Comparison of ENCODE assay signal across 14 cellular contexts in the genomic region with DNA sequence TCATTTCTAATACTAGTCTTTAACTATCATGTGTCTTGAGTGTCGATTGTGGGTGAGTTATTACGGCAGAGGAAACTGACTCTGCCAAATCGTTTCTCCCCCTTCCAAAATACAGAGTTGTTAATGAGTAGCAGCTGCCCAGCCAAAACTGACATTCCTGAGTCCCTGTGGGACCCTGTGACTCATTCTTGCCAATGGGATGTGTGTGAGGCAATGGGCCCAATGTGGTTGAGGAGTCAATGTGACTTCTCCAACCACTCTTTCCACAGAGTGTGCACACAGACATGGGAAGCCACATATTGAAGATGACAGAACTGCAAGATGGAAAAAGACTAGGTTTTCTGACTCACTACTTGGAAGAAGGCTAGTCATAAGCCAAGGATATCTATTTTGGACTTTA.
A peak's percentile ranks its signal among the peaks of the same experiment; 100 is the strongest.
DNase-seq lines count a peak whose midpoint lies in the region; ATAC-seq and TF ChIP-seq lines count a peak whose summit lies in the region.
"Had no signal": no experiment of that assay in that cellular context is flagged by ENCODE, and none has a peak within 500 bp of the region (broad histone marks: within the 10 kb centered on the region; RNA-seq: fewer than 3 reads in every experiment).

No MANE protein-coding gene starts in this region.

- no peaks in the 10 kb centered on the region for H3K9me3 Mint-ChIP-seq in chondrocyte (ENCODE audit: low read depth)
- no peaks in the 10 kb centered on the region for H3K9me3 Mint-ChIP-seq in activated T-cell treated with anti-CD3 and anti-CD28 coated beads, Interleukin-2, amount 50 U/mL, for 72 hours
- H3K9me3 Mint-ChIP-seq in immature natural killer cell: peaks cover 0 to 2% (median 0%) of the 10 kb centered on the region in 6 donors
- H3K9me3 Mint-ChIP-seq: brain; T-helper 2 cell treated with Interferon-gamma antibody and Interleukin-4, amounts not matched to agents 5 μg/mL and 100 μg/mL, for 36 hours had no signal

- H3K23ac ChIP-seq in IMR-90 (ENCODE audit: low read depth, low read length): no peak overlapping the region

- H3K4me1 Mint-ChIP-seq in chondrocyte (ENCODE audit: low read depth) (peaks cover 35% of the 10 kb centered on the region), immature natural killer cell (no peaks in the 10 kb centered on the region)
- no peaks in the 10 kb centered on the region for H3K4me1 Mint-ChIP-seq in activated T-cell treated with anti-CD3 and anti-CD28 coated beads, Interleukin-2, amount 50 U/mL, for 72 hours (ENCODE audit: low read depth)
- H3K4me1 Mint-ChIP-seq: B cell had no signal

- intact Hi-C loops in A673 (cut with micrococcal nuclease; ENCODE audit: unreplicated experiment) (no loop called here), IMR-90 (cut with micrococcal nuclease) (no loop called here), left lung (cut with DNase I) (no loop called here)

- TF ChIP-seq RAD21 in IMR-90 (IDR thresholded peaks at IDR 0.05; ENCODE audit: low read length): no peak

- H3K27me3 Mint-ChIP-seq in chondrocyte (ENCODE audit: low read depth): no peaks in the 10 kb centered on the region
- H3K27me3 Mint-ChIP-seq in activated T-cell treated with anti-CD3 and anti-CD28 coated beads, Interleukin-2, amount 50 U/mL, for 72 hours (ENCODE audit: low read depth): no peaks in the 10 kb centered on the region
- peaks cover 0 to 3% (median 2%) of the 10 kb centered on the region in 3 donors for H3K27me3 Mint-ChIP-seq in immature natural killer cell (ENCODE audit: low read depth in 3 of 3)
- H3K27me3 Mint-ChIP-seq: B cell, brain had no signal

- H3K27me3 ChIP-seq in A673 (replicated peaks; ENCODE audit: insufficient read depth, low read depth, low read length, poor library complexity): no peaks in the 10 kb centered on the region
- no peaks in the 10 kb centered on the region for H3K27me3 ChIP-seq in IMR-90 (ENCODE audit: control insufficient read depth, insufficient read depth, low read length)
- no peaks in the 10 kb centered on the region for H3K27me3 ChIP-seq in left lung
- H3K27me3 ChIP-seq: esophagus squamous epithelium had no signal

- no peaks in the 10 kb centered on the region for H4K20me1 ChIP-seq in IMR-90 (ENCODE audit: insufficient read depth, low read length)

- in situ Hi-C loops in IMR-90 (cut with MboI; ENCODE audit: low sequenced_read_pairs): no loop called here

- H3K18ac ChIP-seq in IMR-90 (ENCODE audit: low read depth, low read length): no peak overlapping the region

- H3K9me1 ChIP-seq in IMR-90 (ENCODE audit: insufficient read depth, low read length): no peaks in the 10 kb centered on the region

- no peak overlapping the region for H4K8ac ChIP-seq in IMR-90 (ENCODE audit: low read depth in 2 of 2, low read length in 2 of 2)

- dilution Hi-C loops in IMR-90 (cut with HindIII; ENCODE audit: low sequenced_read_pairs, unreplicated experiment): no loop called here

- no TSS peak for BruUV-seq in A673 (replicated peaks; lab: Mats Ljungman, UMichigan)
- no TSS peak for BruUV-seq in IMR-90 (replicated peaks; lab: Mats Ljungman, UMichigan)

- no peak overlapping the region for H2BK20ac ChIP-seq in IMR-90 (ENCODE audit: low read depth, low read length)

- H3K4me3 Mint-ChIP-seq in chondrocyte (ENCODE audit: unreplicated experiment) (no peak overlapping the region), immature natural killer cell (no peak overlapping the region)
- H3K4me3 Mint-ChIP-seq in activated T-cell treated with anti-CD3 and anti-CD28 coated beads, Interleukin-2, amount 50 U/mL, for 72 hours: no peak overlapping the region
- H3K4me3 Mint-ChIP-seq: B cell; brain; T-helper 2 cell treated with Interferon-gamma antibody and Interleukin-4, amounts not matched to agents 5 μg/mL and 100 μg/mL, for 36 hours had no signal

- no peak overlapping the region for H2AK9ac ChIP-seq in IMR-90 (replicated peaks; ENCODE audit: low read depth, low read length, poor library complexity)

- no peak overlapping the region for H2BK120ac ChIP-seq in IMR-90 (ENCODE audit: low read depth, low read length)

- H3K4me3 ChIP-seq in A673 (ENCODE audit: low read depth, low read length, poor library complexity, severe bottlenecking) (no peak overlapping the region), IMR-90 (ENCODE audit: insufficient read depth, low read depth, low read length) (no peak overlapping the region), left lung (no peak overlapping the region)
- H3K4me3 ChIP-seq: esophagus squamous epithelium had no signal

- TF ChIP-seq CTCF in A673 (conservative IDR thresholded peaks at IDR 0.05; ENCODE audit: low read depth, low read length) (no peak), IMR-90 (conservative IDR thresholded peaks at IDR 0.05; ENCODE audit: low read depth, low read length) (no peak), chondrocyte (IDR thresholded peaks at IDR 0.05) (no peak), left lung (IDR thresholded peaks at IDR 0.05) (no peak)

- no peaks in the 10 kb centered on the region for H3K9me3 ChIP-seq in A673 (ENCODE audit: low read depth, low read length, poor library complexity, severe bottlenecking)
- peaks cover 2% of the 10 kb centered on the region; the same call in 1 of the 2 replicates for H3K9me3 ChIP-seq in IMR-90 (ENCODE audit: control insufficient read depth, insufficient read depth, low read length)
- no peaks in the 10 kb centered on the region for H3K9me3 ChIP-seq in left lung
- H3K9me3 ChIP-seq: esophagus squamous epithelium had no signal

- H3K36me3 ChIP-seq in A673 (ENCODE audit: insufficient read depth, low read length, poor library complexity, severe bottlenecking) (no peaks in the 10 kb centered on the region), IMR-90 (ENCODE audit: control insufficient read depth, insufficient read depth, low read length) (no peaks in the 10 kb centered on the region), left lung (no peaks in the 10 kb centered on the region)
- H3K36me3 ChIP-seq: esophagus squamous epithelium had no signal

- no peak overlapping the region for H4K5ac ChIP-seq in IMR-90 (ENCODE audit: low read depth, low read length)

- H3K27ac ChIP-seq in A673 (ENCODE audit: low read depth, low read length, poor library complexity, severe bottlenecking): no peak overlapping the region
- no peak overlapping the region for H3K27ac ChIP-seq in IMR-90 (ENCODE audit: insufficient read depth, low read length)
- no peak overlapping the region for H3K27ac ChIP-seq in left lung
- H3K27ac ChIP-seq: esophagus squamous epithelium had no signal

- no peak overlapping the region for H2AFZ ChIP-seq in IMR-90 (replicated peaks; ENCODE audit: low read length, poor library complexity)

- no peak for ATAC-seq in IMR-90 (ENCODE audit: low read depth)
- peak; percentile 68 for ATAC-seq in left lung
- ATAC-seq in activated T-cell treated with anti-CD3 and anti-CD28 coated beads, Interleukin-2, amount 50 U/mL, for 72 hours (replicated peaks in 1 of 2): no peak
- ATAC-seq in HG02763 (IDR thresholded peaks at IDR 0.05; ENCODE audit: unreplicated experiment): no peak

- POLR2A ChIA-PET in A673 (lab: Charles Lee; ENCODE audit: low non-redundant PET) (no interaction called here), IMR-90 (lab: Charles Lee; ENCODE audit: unreplicated experiment) (no interaction called here)

- H3K9ac ChIP-seq in IMR-90 (ENCODE audit: low read depth, low read length): no peak overlapping the region

- H3K27ac Mint-ChIP-seq in chondrocyte (ENCODE audit: unreplicated experiment): peak overlapping the region; percentile 33
- no peak overlapping the region for H3K27ac Mint-ChIP-seq in activated T-cell treated with anti-CD3 and anti-CD28 coated beads, Interleukin-2, amount 50 U/mL, for 72 hours
- no peak overlapping the region for H3K27ac Mint-ChIP-seq in immature natural killer cell
- H3K27ac Mint-ChIP-seq: B cell; brain; T-helper 2 cell treated with Interferon-gamma antibody and Interleukin-4, amounts not matched to agents 5 μg/mL and 100 μg/mL, for 36 hours had no signal

- no peak overlapping the region for H3K4ac ChIP-seq in IMR-90 (ENCODE audit: low read depth, low read length)

- TF ChIP-seq POLR2A in IMR-90 (IDR thresholded peaks at IDR 0.05; ENCODE audit: low read depth, low read length): no peak

- no peak overlapping the region for H3K14ac ChIP-seq in IMR-90 (replicated peaks; ENCODE audit: low read depth, low read length)

- no peak overlapping the region for H4K91ac ChIP-seq in IMR-90 (ENCODE audit: insufficient read depth, low read depth, low read length)

- H2AK5ac ChIP-seq in IMR-90 (ENCODE audit: low read depth, low read length): no peak overlapping the region

- H3K36me3 Mint-ChIP-seq in chondrocyte (ENCODE audit: low read depth): no peaks in the 10 kb centered on the region
- H3K36me3 Mint-ChIP-seq in activated T-cell treated with anti-CD3 and anti-CD28 coated beads, Interleukin-2, amount 50 U/mL, for 72 hours (ENCODE audit: insufficient read depth in 2 of 2): no peaks in the 10 kb centered on the region
- no peaks in the 10 kb centered on the region for H3K36me3 Mint-ChIP-seq in immature natural killer cell
- H3K36me3 Mint-ChIP-seq: brain had no signal

- H3K4me2 ChIP-seq in IMR-90 (ENCODE audit: low read depth, low read length): no peak overlapping the region

- no CpG with 5 or more reads among the region's 3 CpGs for WGBS in IMR-90 (ENCODE audit: extremely low coverage in 2 of 2, insufficient read length in 1 of 2), 2 experiments

- H3K4me1 ChIP-seq in A673 (ENCODE audit: insufficient read depth, low read length, poor library complexity, severe bottlenecking): no peaks in the 10 kb centered on the region
- no peaks in the 10 kb centered on the region for H3K4me1 ChIP-seq in IMR-90 (ENCODE audit: control insufficient read depth, insufficient read depth, low read length)
- H3K4me1 ChIP-seq in left lung: no peaks in the 10 kb centered on the region
- H3K4me1 ChIP-seq: esophagus squamous epithelium had no signal

- H3K79me1 ChIP-seq in IMR-90 (ENCODE audit: low read depth in 1 of 2, low read length in 2 of 2): no peaks in the 10 kb centered on the region

- peak; percentile 56 for DNase-seq in A673 (ENCODE audit: low spot score)
- DNase-seq in IMR-90: peak; percentile 12
- DNase-seq in chondrocyte (ENCODE audit: low spot score): no peak
- peak in 1 of 2 donors; percentile 56 for DNase-seq in left lung
- DNase-seq in activated T-cell treated with anti-CD3 and anti-CD28 coated beads, Interleukin-2, amount 50 U/mL, for 72 hours: no peak
- no peak for DNase-seq in immature natural killer cell
- no peak for DNase-seq in stimulated activated naive CD4-positive, alpha-beta T cell treated with Interleukin-2 at 50 U/mL for 16 hours (lab: John Stamatoyannopoulos, UW)
- DNase-seq: activated CD8-positive, alpha-beta memory T cell treated with anti-CD3 and anti-CD28 coated beads, Interleukin-2, amount 50 U/mL, for 48 hours; esophagus squamous epithelium; GDM1 had no signal

- no peak overlapping the region for H3K56ac ChIP-seq in IMR-90 (ENCODE audit: extremely low read depth, insufficient read depth, low read length)

- CTCF ChIA-PET in A673 (lab: Charles Lee): no interaction called here
- CTCF ChIA-PET in IMR-90 (lab: Yijun Ruan, JAX): no interaction called here

- no peak overlapping the region for H2BK5ac ChIP-seq in IMR-90 (ENCODE audit: low read depth, low read length, poor library complexity, severe bottlenecking)

- H2BK15ac ChIP-seq in IMR-90 (ENCODE audit: low read depth, low read length): no peak overlapping the region

TF ChIP-seq in IMR-90, 13 proteins besides CTCF, POLR2A, EP300 and RAD21 (continues in another document):
- no peak for TF ChIP-seq CHD1 (IDR thresholded peaks at IDR 0.05; ENCODE audit: low read depth, low read length)
- TF ChIP-seq BHLHE40 (IDR thresholded peaks at IDR 0.05; ENCODE audit: low read depth, low read length): no peak

Comparison
In these comparisons a context has a peak if more than half of its experiments do, and no peak if none do; other contexts are left out.
1. DNase-seq: peak in A673 (single experiment) and IMR-90 (single experiment); none in chondrocyte (single experiment), activated T-cell treated with anti-CD3 and anti-CD28 coated beads, Interleukin-2, amount 50 U/mL, for 72 hours (0 of 2), immature natural killer cell (0 of 3) and stimulated activated naive CD4-positive, alpha-beta T cell treated with Interleukin-2 at 50 U/mL for 16 hours (single experiment).